Comparison of ENCODE assay signal across 19 cellular contexts in genomic region chr4:113996599-113997177, GRCh38. TPM values are rescaled to one million over a fixed set of nuclear protein-coding genes. Genes with fewer than 3 reads are reported as not detected.
DNase-seq lines count a peak whose midpoint lies in the region; ATAC-seq and TF ChIP-seq lines count a peak whose summit lies in the region.
"Had no signal": no experiment of that assay in that cellular context is flagged by ENCODE, and none has a peak within 500 bp of the region (broad histone marks: within the 10 kb centered on the region; RNA-seq: fewer than 3 reads in every experiment).

No MANE protein-coding gene starts in this region.

- H3K79me2 ChIP-seq in HCT116 (ENCODE audit: insufficient read depth, low read length) (no peaks in the 10 kb centered on the region), SK-N-SH (ENCODE audit: insufficient read depth) (no peaks in the 10 kb centered on the region)

- WGBS in SK-N-SH (ENCODE audit: low lambda C conversion rate), result 73% methylated on average over 4 of the region's 4 CpGs

- CTCF ChIA-PET in HCT116 (lab: Charles Lee) (no interaction called here), SK-N-SH (lab: Yijun Ruan, JAX) (no interaction called here)

- TF ChIP-seq CTCF in HCT116 (IDR thresholded peaks at IDR 0.05 in 2 of 3, conservative IDR thresholded peaks at IDR 0.05 in 1 of 3; ENCODE audit: borderline replicate concordance in 1 of 3, insufficient read depth in 1 of 3, low read depth in 2 of 3, low read length in 2 of 3) (no peak), SK-N-SH (IDR thresholded peaks at IDR 0.05) (no peak)

- intact Hi-C loops in HCT116 (cut with micrococcal nuclease), result no loop called here

- RAD21 ChIA-PET in HCT116 (lab: Charles Lee; ENCODE audit: low non-redundant PET in 1 of 2, low total read pairs in 2 of 2, uncharacterized antibody in 2 of 2, unreplicated experiment in 2 of 2), result no interaction called here

- POLR2A ChIA-PET in HCT116 (lab: Charles Lee) (no interaction called here), SK-N-SH (lab: Yijun Ruan, JAX) (no interaction called here)

- H3K36me3 ChIP-seq in HCT116 (ENCODE audit: control insufficient read depth in 1 of 2, insufficient read depth in 2 of 2, low read length in 2 of 2) (no peaks in the 10 kb centered on the region), SK-N-SH (replicated peaks in 1 of 2; ENCODE audit: control insufficient read depth in 1 of 2, insufficient read depth in 2 of 2, low read length in 1 of 2) (no peaks in the 10 kb centered on the region)

- no peaks in the 10 kb centered on the region for H4K20me1 ChIP-seq in HCT116 (ENCODE audit: insufficient read depth)
- H4K20me1 ChIP-seq in SK-N-SH (ENCODE audit: insufficient read depth), result no peaks in the 10 kb centered on the region

- H3K9me2 ChIP-seq in HCT116 (ENCODE audit: insufficient read depth) (no peaks in the 10 kb centered on the region), SK-N-SH (no peaks in the 10 kb centered on the region)

- H2AFZ ChIP-seq in HCT116 (ENCODE audit: low read depth, low read length, poor library complexity, severe bottlenecking), result peak overlapping the region; percentile 32
- H2AFZ ChIP-seq in SK-N-SH (ENCODE audit: low read depth), result no peak overlapping the region

- TF ChIP-seq EP300 in SK-N-SH (IDR thresholded peaks at IDR 0.05; ENCODE audit: borderline replicate concordance in 1 of 2, low read depth in 1 of 2, low read length in 1 of 2), result no peak

- BruUV-seq in HCT116 (replicated peaks; lab: Mats Ljungman, UMichigan), result no TSS peak

- H3F3A ChIP-seq in SK-N-SH (replicated peaks; ENCODE audit: insufficient read depth), result no peaks in the 10 kb centered on the region

- TF ChIP-seq RAD21 in HCT116 (IDR thresholded peaks at IDR 0.05; ENCODE audit: low read depth) (no peak), SK-N-SH (IDR thresholded peaks at IDR 0.05; ENCODE audit: low read length) (no peak)

- ATAC-seq in HCT116 (no peak), GM19467 (IDR thresholded peaks at IDR 0.05; ENCODE audit: unreplicated experiment) (no peak)
- ATAC-seq: K562; stimulated activated naive B cell treated with anti-CD40 and anti-IgM and Interleukin-4, amounts not matched to agents 10 μg/mL and 1 μg/mL and 100 μg/mL, for 72 hours had no signal

- no peak overlapping the region for H3K9ac ChIP-seq in HCT116 (ENCODE audit: low read length)
- H3K9ac ChIP-seq in SK-N-SH, result no peak overlapping the region

- H3K4me3 ChIP-seq in HCT116 (replicated peaks in 1 of 2; ENCODE audit: low read depth in 1 of 2, low read length in 2 of 2) (no peak overlapping the region), SK-N-SH (ENCODE audit: low read depth in 2 of 2, low read length in 1 of 2) (no peak overlapping the region)
- H3K4me3 ChIP-seq: K562 had no signal

- TF ChIP-seq POLR2A in HCT116 (IDR thresholded peaks at IDR 0.05; ENCODE audit: borderline replicate concordance, extremely low read depth, insufficient read depth, insufficient read length), result no peak

- H3K27ac ChIP-seq in HCT116 (ENCODE audit: low read depth, low read length) (no peak overlapping the region), SK-N-SH (ENCODE audit: low read depth in 2 of 2, low read length in 1 of 2) (no peak overlapping the region; a peak in 1 of 4 replicates)
- H3K27ac ChIP-seq: VCaP had no signal

- DNase-seq in A172 (ENCODE audit: low spot score) (peak; percentile 60), HCT116 (ENCODE audit: low read depth, low spot score) (no peak), SK-N-SH (no peak), glomerular visceral epithelial cell (ENCODE audit: extremely low spot score) (peak; percentile 70), NCI-H187 (lab: John Stamatoyannopoulos, UW) (no peak), NCI-H510A treated with DMSO at 0.1 percent for 48 hours (lab: John Stamatoyannopoulos, UW) (no peak), NCI-H1092 (lab: John Stamatoyannopoulos, UW) (no peak)
- DNase-seq: ACHN; amygdala; CD8-positive, alpha-beta memory T cell; glutamatergic neuron; NCI-H1417; NCI-H226; small intestine; stimulated activated naive B cell treated with anti-CD40 and anti-IgM and Interleukin-4, amounts not matched to agents 10 μg/mL and 1 μg/mL and 100 μg/mL, for 72 hours had no signal

- H3K27me3 ChIP-seq in HCT116 (ENCODE audit: insufficient read depth, low read length), result no peaks in the 10 kb centered on the region
- H3K27me3 ChIP-seq in SK-N-SH (ENCODE audit: insufficient read depth), result no peaks in the 10 kb centered on the region

- H3K4me2 ChIP-seq in HCT116 (ENCODE audit: low read length) (no peak overlapping the region), SK-N-SH (no peak overlapping the region)

- H3K9me3 ChIP-seq in HCT116 (ENCODE audit: control insufficient read depth in 1 of 2, insufficient read depth in 1 of 2, low read depth in 1 of 2, low read length in 2 of 2) (no peaks in the 10 kb centered on the region), SK-N-SH (no peaks in the 10 kb centered on the region)

- H3K4me1 ChIP-seq in HCT116 (ENCODE audit: control insufficient read depth in 1 of 2, insufficient read depth in 2 of 2, low read length in 2 of 2) (no peaks in the 10 kb centered on the region), SK-N-SH (ENCODE audit: control insufficient read depth in 1 of 2, insufficient read depth in 2 of 2, low read depth in 1 of 2, low read length in 1 of 2) (peaks cover 0 to 9% of the 10 kb centered on the region in 2 experiments; a peak in 2 of 4 replicates)

TF ChIP-seq in HCT116, 20 proteins besides CTCF, POLR2A, EP300 and RAD21:
- TF ChIP-seq ELF1 (IDR thresholded peaks at IDR 0.05; ENCODE audit: borderline replicate concordance, low read depth) (no peak), TCF7L2 (IDR thresholded peaks at IDR 0.05; ENCODE audit: borderline replicate concordance, extremely low read depth, insufficient read depth, insufficient read length) (peak; percentile 20), CBX3 (IDR thresholded peaks at IDR 0.05; ENCODE audit: low read depth) (no peak)
TF ChIP-seq in HCT116: peak in this region for 1.

TF ChIP-seq in SK-N-SH, 30 proteins besides CTCF, POLR2A, EP300 and RAD21:
- no peak for TF ChIP-seq JUND (IDR thresholded peaks at IDR 0.05)
- TF ChIP-seq FOSL2 (IDR thresholded peaks at IDR 0.05; ENCODE audit: borderline replicate concordance, low read depth), result peak; percentile 26; the same call in 1 of the 2 replicates

RNA-seq across cellular contexts. Expression of gene ARSJ, which starts 17.2 kb away (rescaled TPM):
- 6.5 and 8.8 TPM in 2 replicates for total RNA-seq in A172 (2014; rRNA removed; shearing (Covaris generic))
- 2.3 TPM for total RNA-seq in HCT116 (2021; ENCODE audit: unreplicated experiment)
- 0.56 and 1.1 TPM in 2 replicates for polyA plus RNA-seq in HCT116 (2012)
- 30.4 and 41.4 TPM in 2 replicates for polyA plus RNA-seq in SK-N-SH (2012; rRNA removed)
- polyA plus RNA-seq in SK-N-SH (2012; cell fraction: cytosol; rRNA removed), result 44.8 and 45.9 TPM in 2 replicates
- 27.0 and 42.8 TPM in 2 replicates for polyA plus RNA-seq in SK-N-SH (2012; cell fraction: nucleus; rRNA removed)
- total RNA-seq: activated T-helper 2 cell treated with anti-CD3 and anti-CD28 coated beads, Interferon-gamma antibody, Interleukin-2, Interleukin-4, amounts not matched to agents 10 μg/mL and 5 μg/mL and 100 μg/mL, durations not matched to agents 14 hours and 24 hours and 36 hours; CD8-positive, alpha-beta memory T cell; K562 had no signal
- polyA plus RNA-seq: K562 had no signal

Comparison
In these comparisons a context has a peak if more than half of its experiments do, and no peak if none do; other contexts are left out.
1. DNase-seq: peak in A172 (single experiment) and glomerular visceral epithelial cell (single experiment); none in HCT116 (single experiment), SK-N-SH (single experiment), NCI-H187 (0 of 2), NCI-H510A treated with DMSO at 0.1 percent for 48 hours (single experiment) and NCI-H1092 (single experiment).